10 cellular contexts compared by ENCODE assay signal in genomic region chr1:23122023-23122738, GRCh38. TPM values are rescaled to one million over a fixed set of nuclear protein-coding genes. Genes with fewer than 3 reads are reported as not detected.
DNase-seq lines count a peak whose midpoint lies in the region; ATAC-seq and TF ChIP-seq lines count a peak whose summit lies in the region.
"Had no signal": no experiment of that assay in that cellular context is flagged by ENCODE, and none has a peak within 500 bp of the region (broad histone marks: within the 10 kb centered on the region; RNA-seq: fewer than 3 reads in every experiment).

No MANE protein-coding gene starts in this region.

- H3K27ac Mint-ChIP-seq in WTC11: peak overlapping the region; percentile 8; the same call in 1 of the 2 replicates

- H3K4me3 ChIP-seq in heart right ventricle: no peak overlapping the region

- H3K9me3 ChIP-seq in heart right ventricle: no peaks in the 10 kb centered on the region

- H3K36me3 ChIP-seq in heart right ventricle: no peaks in the 10 kb centered on the region

- CTCF ChIA-PET in WTC11 (lab: Charles Lee): interaction anchor here (1.1 to 2.2 kb wide), 3 partner anchors 24 to 63 kb away, joined by 4 to 12 read pairs (median 6); no protein-coding TSS in a partner anchor

- H3K27me3 ChIP-seq in heart right ventricle: no peaks in the 10 kb centered on the region

- 4 to 5% methylated on average over 4 of the region's 4 CpGs for WGBS in heart right ventricle, 2 donors

- H3K9me3 Mint-ChIP-seq in WTC11: no peaks in the 10 kb centered on the region

- no peaks in the 10 kb centered on the region for H3K27me3 Mint-ChIP-seq in WTC11 (ENCODE audit: low read depth)

- peak overlapping the region in 5 of 10 donors; percentile 8 to 68 (median 42) for H3K27ac ChIP-seq in heart right ventricle

- ATAC-seq in WTC11 (peak; percentile 60), heart right ventricle (peak in 7 of 8 donors; percentile 18 to 63 (median 43)), sciatic nerve (peak; percentile 63), GM18907 (IDR thresholded peaks at IDR 0.05; ENCODE audit: unreplicated experiment) (no peak), HG02938 (IDR thresholded peaks at IDR 0.05; ENCODE audit: unreplicated experiment) (no peak)

- POLR2A ChIA-PET in WTC11 (lab: Charles Lee): no interaction called here

- in situ Hi-C loops in G401 (cut with HindIII; ENCODE audit: low sequenced_read_pairs): no loop called here

- TF ChIP-seq CTCF in WTC11 (IDR thresholded peaks at IDR 0.05): no peak
- no peak for TF ChIP-seq CTCF in heart right ventricle (IDR thresholded peaks at IDR 0.05)

- H3K4me3 Mint-ChIP-seq in WTC11: no peak overlapping the region

- peak; percentile 30 for DNase-seq in G401 (ENCODE audit: low spot score)
- no peak for DNase-seq in WTC11 (ENCODE audit: low spot score)
- DNase-seq in heart right ventricle: peak in 1 of 2 donors; percentile 32
- DNase-seq in sciatic nerve (ENCODE audit: low spot score): no peak
- no peak for DNase-seq in COLO668 (lab: John Stamatoyannopoulos, UW; ENCODE audit: unreplicated experiment)
- DNase-seq in NCI-H345 (lab: John Stamatoyannopoulos, UW): no peak
- DNase-seq: cortex of kidney; stimulated activated naive CD4-positive, alpha-beta T cell had no signal

- H3K4me1 Mint-ChIP-seq in WTC11: peaks cover 46% of the 10 kb centered on the region

- intact Hi-C loops in heart right ventricle (cut with DNase I): loop anchor here in 3 of 10 donors (5.0 kb wide), 2 partner anchors 40 to 45 kb away; partner anchors contain the start of gene LUZP1 (in 2 of the 3)
- intact Hi-C loops in sciatic nerve (cut with DNase I): no loop called here

- H3K4me1 ChIP-seq in heart right ventricle: peaks cover 7 to 94% (median 75%) of the 10 kb centered on the region in 9 donors

- no peaks in the 10 kb centered on the region for H3K36me3 Mint-ChIP-seq in WTC11

TF ChIP-seq in WTC11, 78 proteins besides CTCF, POLR2A, EP300 and RAD21:
- TF ChIP-seq HMGA2 (CRISPR knock-in tag; IDR thresholded peaks at IDR 0.05): peak; percentile 44; the same call in 1 of the 2 replicates
- no peak for TF ChIP-seq RORB (CRISPR knock-in tag; IDR thresholded peaks at IDR 0.05)

RNA-seq across cellular contexts. Expression of gene LUZP1, which starts 46.5 kb away (rescaled TPM):
- 18.4 and 34.8 TPM in 2 replicates for total RNA-seq in G401 (2014; rRNA removed; shearing (Covaris generic))
- total RNA-seq in WTC11 (2021) (42.0 to 43.4 TPM (median 42.7 TPM) in 3 replicates), heart right ventricle (10 to 100 TPM; 26.3 to 40.1 (median 32.2) TPM), sciatic nerve (38.2 TPM)
- 1 to 10 TPM; 6.4 to 7.7 TPM for polyA plus RNA-seq in heart right ventricle

Comparison
In these comparisons a context has a peak if more than half of its experiments do, and no peak if none do; other contexts are left out.
1. ATAC-seq: peak in WTC11 (single experiment), heart right ventricle (7 of 8) and sciatic nerve (single experiment); none in GM18907 (single experiment) and HG02938 (single experiment).